ENCODE assay signal across 8 cellular contexts in genomic region chr10:34528320-34528719, GRCh38.
DNase-seq lines count a peak whose midpoint lies in the region; FAIRE-seq and TF ChIP-seq lines count a peak whose summit lies in the region.

No MANE protein-coding gene starts in this region.

- DNase-seq in MCF 10A (ENCODE audit: unreplicated experiment) = peak; percentile 94
- DNase-seq in breast epithelium (ENCODE audit: low spot score in 2 of 2) = no peak
- DNase-seq in NCI-H2107 (lab: John Stamatoyannopoulos, UW) = peak; percentile 59
- DNase-seq in fibroblast of gingiva (ENCODE audit: low read depth) = peak; percentile 85
- DNase-seq in urothelium cell line (ENCODE audit: low spot score) = peak; percentile 80
- no peak for DNase-seq in NCI-H1092 (lab: John Stamatoyannopoulos, UW)
- no peak for DNase-seq in coronary artery (ENCODE audit: low spot score)
- no peak for DNase-seq in GM12892 (ENCODE audit: insufficient read length)

- H3K27me3 Mint-ChIP-seq in MCF 10A (ENCODE audit: insufficient read depth, unreplicated experiment) = no peaks in the 10 kb centered on the region

- H3K36me3 Mint-ChIP-seq in MCF 10A (ENCODE audit: insufficient read depth, unreplicated experiment) = peaks cover 6% of the 10 kb centered on the region

- no TSS peak for BruUV-seq in MCF 10A (replicated peaks; lab: Mats Ljungman, UMichigan)

- H3K4me3 ChIP-seq in breast epithelium = no peak overlapping the region
- no peak overlapping the region for H3K4me3 ChIP-seq in coronary artery

- FAIRE-seq in urothelium cell line (lab: Jason Lieb, UNC) (peak; percentile 48), GM12892 (lab: Jason Lieb, UNC) (no peak)

- H3K9me3 ChIP-seq in breast epithelium = peaks cover 0 to 11% of the 10 kb centered on the region in 2 donors

- POLR2A ChIA-PET in MCF 10A (lab: Yijun Ruan, JAX) = no interaction called here

- no peaks in the 10 kb centered on the region for H3K4me1 ChIP-seq in breast epithelium

- peak overlapping the region; percentile 88 for H3K27ac Mint-ChIP-seq in MCF 10A (ENCODE audit: low read depth, unreplicated experiment)

- intact Hi-C loops in MCF 10A (cut with micrococcal nuclease) (loop anchor here (5.0 kb wide), 1 partner anchor 54 kb away; no protein-coding TSS in a partner anchor), breast epithelium (cut with DNase I; ENCODE audit: low total_unique reads) (no loop called here)

- no peaks in the 10 kb centered on the region for H3K27me3 ChIP-seq in breast epithelium

- H3K4me3 Mint-ChIP-seq in MCF 10A (ENCODE audit: unreplicated experiment) = peak overlapping the region; percentile 72

- TF ChIP-seq CTCF in MCF 10A (IDR thresholded peaks at IDR 0.05; ENCODE audit: unreplicated experiment) (no peak), breast epithelium (IDR thresholded peaks at IDR 0.05) (no peak), coronary artery (IDR thresholded peaks at IDR 0.05) (no peak)

- peaks cover 43% of the 10 kb centered on the region for H3K4me1 Mint-ChIP-seq in MCF 10A (ENCODE audit: insufficient read depth, unreplicated experiment)

- H3K36me3 ChIP-seq in breast epithelium = no peaks in the 10 kb centered on the region

- H3K27ac ChIP-seq in breast epithelium = no peak overlapping the region
- no peak overlapping the region for H3K27ac ChIP-seq in coronary artery

- no peak for TF ChIP-seq POLR2A in breast epithelium (IDR thresholded peaks at IDR 0.05)
- no peak for TF ChIP-seq POLR2A in GM12892 (IDR thresholded peaks at IDR 0.05; ENCODE audit: low read depth, low read length)

- CTCF ChIA-PET in MCF 10A (lab: Yijun Ruan, JAX) = interaction anchor here (0.7 kb wide), 1 partner anchor 40 kb away, joined by 3 read pairs; no protein-coding TSS in a partner anchor

- peaks cover 6% of the 10 kb centered on the region for H3K9me3 Mint-ChIP-seq in MCF 10A (ENCODE audit: unreplicated experiment)

Comparison
In these comparisons a context has a peak if more than half of its experiments do, and no peak if none do; other contexts are left out.
1. DNase-seq: peak in MCF 10A (single experiment), NCI-H2107 (single experiment), fibroblast of gingiva (single experiment) and urothelium cell line (single experiment); none in breast epithelium (0 of 2), NCI-H1092 (single experiment), coronary artery (single experiment) and GM12892 (single experiment).